Comparison of ENCODE assay signal across 11 cellular contexts in the genomic region with DNA sequence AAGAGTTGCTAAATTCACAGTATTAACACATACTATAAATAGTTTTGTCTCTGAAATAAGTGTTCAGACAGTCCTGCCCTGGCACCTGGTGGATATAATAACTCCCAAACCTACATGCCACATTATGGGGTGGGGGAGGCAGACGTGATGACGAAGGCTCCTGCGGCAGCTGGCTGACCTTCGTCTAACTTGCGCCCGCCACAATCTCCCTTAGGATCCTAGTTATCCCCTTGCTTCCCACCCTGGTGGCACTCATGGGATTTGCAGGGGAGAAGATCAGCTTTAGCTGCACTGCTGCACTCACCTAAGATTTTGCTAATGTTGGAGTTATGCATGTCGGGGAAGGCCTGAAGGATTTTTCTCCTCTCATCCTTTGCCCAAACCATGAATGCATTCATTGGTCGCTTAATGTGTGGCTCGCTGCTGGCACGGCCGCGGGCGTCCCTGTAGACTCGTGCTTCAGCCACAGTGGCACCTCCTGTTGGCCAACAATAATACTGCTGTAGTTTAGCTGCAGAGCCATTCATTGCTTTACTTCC.
DNase-seq lines count a peak whose midpoint lies in the region; ATAC-seq and TF ChIP-seq lines count a peak whose summit lies in the region.
"Had no signal": no experiment of that assay in that cellular context is flagged by ENCODE, and none has a peak within 500 bp of the region (broad histone marks: within the 10 kb centered on the region; RNA-seq: fewer than 3 reads in every experiment).

No MANE protein-coding gene starts in this region.

- TF ChIP-seq POLR2A in IMR-90 (IDR thresholded peaks at IDR 0.05; ENCODE audit: low read depth, low read length) = no peak
- no peak for TF ChIP-seq POLR2A in spleen (IDR thresholded peaks at IDR 0.05)

- ATAC-seq in IMR-90 (ENCODE audit: low read depth) (no peak), left colon (peak; percentile 28), GM21526 (IDR thresholded peaks at IDR 0.05; ENCODE audit: low FRiP score, unreplicated experiment) (no peak)
- no peak for ATAC-seq in stimulated activated effector memory CD8-positive, alpha-beta T cell treated with anti-CD3 and anti-CD28 coated beads, Interleukin-12 subunit alpha, Interleukin-12 subunit beta, amount 100 ng/mL, for 72 hours

- H3K79me1 ChIP-seq in IMR-90 (ENCODE audit: low read depth in 1 of 2, low read length in 2 of 2) = no peaks in the 10 kb centered on the region

- H3K9me1 ChIP-seq in IMR-90 (ENCODE audit: insufficient read depth, low read length) = peaks cover 12% of the 10 kb centered on the region

- no TSS peak for BruUV-seq in IMR-90 (replicated peaks; lab: Mats Ljungman, UMichigan)

- H2AK9ac ChIP-seq in IMR-90 (replicated peaks; ENCODE audit: low read depth, low read length, poor library complexity) = no peak overlapping the region

- H3K4me3 ChIP-seq in BE2C (ENCODE audit: low read depth, low read length) = no peak overlapping the region
- H3K4me3 ChIP-seq in IMR-90 (ENCODE audit: insufficient read depth, low read depth, low read length) = no peak overlapping the region
- no peak overlapping the region for H3K4me3 ChIP-seq in cardiac fibroblast (replicated peaks in 1 of 2; ENCODE audit: low read depth in 2 of 2, low read length in 2 of 2)
- no peak overlapping the region for H3K4me3 ChIP-seq in spleen
- H3K4me3 ChIP-seq: BLaER1, hepatocyte had no signal

- H3K27me3 ChIP-seq in BE2C = no peaks in the 10 kb centered on the region
- H3K27me3 ChIP-seq in IMR-90 (ENCODE audit: control insufficient read depth, insufficient read depth, low read length) = no peaks in the 10 kb centered on the region
- no peaks in the 10 kb centered on the region for H3K27me3 ChIP-seq in spleen (replicated peaks in 1 of 7)
- H3K27me3 ChIP-seq: BLaER1, hepatocyte had no signal

- H2BK20ac ChIP-seq in IMR-90 (ENCODE audit: low read depth, low read length) = peak overlapping the region; percentile 62

- H3K9me3 ChIP-seq in BE2C (no peaks in the 10 kb centered on the region), IMR-90 (ENCODE audit: control insufficient read depth, insufficient read depth, low read length) (no peaks in the 10 kb centered on the region), spleen (no peaks in the 10 kb centered on the region)
- H3K9me3 ChIP-seq: BLaER1 had no signal

- peak overlapping the region; percentile 70; the same call in 1 of the 2 replicates for H3K56ac ChIP-seq in IMR-90 (ENCODE audit: extremely low read depth, insufficient read depth, low read length)

- peak overlapping the region; percentile 70 for H4K5ac ChIP-seq in IMR-90 (ENCODE audit: low read depth, low read length)

- peak overlapping the region; percentile 53 for H2AK5ac ChIP-seq in IMR-90 (ENCODE audit: low read depth, low read length)

- TF ChIP-seq RAD21 in IMR-90 (IDR thresholded peaks at IDR 0.05; ENCODE audit: low read length) = 0 out of 2 replicates have a peak, but pooled peaks have one; percentile 24

- CTCF ChIA-PET in IMR-90 (lab: Yijun Ruan, JAX) = interaction anchor here (1.1 to 1.5 kb wide), 3 partner anchors 9 to 168 kb away, joined by 3 read pairs; no protein-coding TSS in a partner anchor

- in situ Hi-C loops in IMR-90 (cut with MboI; ENCODE audit: low sequenced_read_pairs) = loop anchor here (10.0 kb wide), 1 partner anchor 616 kb away; no protein-coding TSS in a partner anchor

- peak overlapping the region; percentile 18 to 65; a peak in 2 of 4 replicates for H4K8ac ChIP-seq in IMR-90 (ENCODE audit: low read depth in 2 of 2, low read length in 2 of 2)

- H3K4me3 Mint-ChIP-seq in stimulated activated effector memory CD8-positive, alpha-beta T cell treated with anti-CD3 and anti-CD28 coated beads, Interleukin-12 subunit alpha, Interleukin-12 subunit beta, amount 100 ng/mL, for 72 hours = no peak overlapping the region
- H3K4me3 Mint-ChIP-seq: activated CD4-positive, alpha-beta memory T cell treated with anti-CD3 and anti-CD28 coated beads for 36 hours had no signal

- peak overlapping the region; percentile 83 for H3K4ac ChIP-seq in IMR-90 (ENCODE audit: low read depth, low read length)

- POLR2A ChIA-PET in IMR-90 (lab: Charles Lee; ENCODE audit: unreplicated experiment) = no interaction called here

- peak overlapping the region; percentile 91 for H3K18ac ChIP-seq in IMR-90 (ENCODE audit: low read depth, low read length)

- H3K14ac ChIP-seq in IMR-90 (replicated peaks; ENCODE audit: low read depth, low read length) = peak overlapping the region; percentile 28; the same call in 1 of the 2 replicates

- no peak for DNase-seq in BE2C
- DNase-seq in IMR-90 = no peak
- peak; percentile 18 to 49 for DNase-seq in cardiac fibroblast (ENCODE audit: low read depth in 2 of 2)
- DNase-seq in left colon = no peak
- DNase-seq in effector CD8-positive, alpha-beta T cell (lab: John Stamatoyannopoulos, UW) = no peak
- no peak for DNase-seq in spleen
- no peak for DNase-seq in stimulated activated effector memory CD8-positive, alpha-beta T cell treated with anti-CD3 and anti-CD28 coated beads, Interleukin-12 subunit alpha, Interleukin-12 subunit beta, amount 100 ng/mL, for 72 hours (ENCODE audit: low spot score in 2 of 2)
- DNase-seq: activated CD4-positive, alpha-beta memory T cell treated with anti-CD3 and anti-CD28 coated beads for 36 hours had no signal

- peak overlapping the region; percentile 6; the same call in 1 of the 3 replicates for H2BK15ac ChIP-seq in IMR-90 (ENCODE audit: low read depth, low read length)

- H3K9me3 Mint-ChIP-seq in stimulated activated effector memory CD8-positive, alpha-beta T cell treated with anti-CD3 and anti-CD28 coated beads, Interleukin-12 subunit alpha, Interleukin-12 subunit beta, amount 100 ng/mL, for 72 hours = peaks cover 7% of the 10 kb centered on the region
- H3K9me3 Mint-ChIP-seq: activated CD4-positive, alpha-beta memory T cell treated with anti-CD3 and anti-CD28 coated beads for 36 hours had no signal

- intact Hi-C loops in IMR-90 (cut with micrococcal nuclease) (loop anchor here (5.0 to 10.0 kb wide), 3 partner anchors 164 to 664 kb away; no protein-coding TSS in a partner anchor), left colon (cut with DNase I, micrococcal nuclease) (no loop called here), spleen (cut with DNase I; ENCODE audit: low total_unique reads) (no loop called here)

- H3K9ac ChIP-seq in IMR-90 (ENCODE audit: low read depth, low read length) = 0 out of 2 replicates have a peak overlapping the region, but pooled peaks have one; percentile 71
- H3K9ac ChIP-seq: BLaER1 had no signal

- WGBS in IMR-90 (ENCODE audit: extremely low coverage in 2 of 2, insufficient read length in 1 of 2), 2 experiments = 95% methylated on average over 4 of the region's 14 CpGs; no CpG with 5 or more reads in 1 of the 2 experiments
- WGBS in spleen, 5 donors = 82 to 91% (median 89%) methylated on average over 14 of the region's 14 CpGs

- peak overlapping the region; percentile 76 for H2BK120ac ChIP-seq in IMR-90 (ENCODE audit: low read depth, low read length)

- H3K36me3 ChIP-seq in BE2C (no peaks in the 10 kb centered on the region), IMR-90 (ENCODE audit: control insufficient read depth, insufficient read depth, low read length) (no peaks in the 10 kb centered on the region), spleen (no peaks in the 10 kb centered on the region)
- H3K36me3 ChIP-seq: BLaER1 had no signal

- no peak overlapping the region for H2AFZ ChIP-seq in IMR-90 (replicated peaks; ENCODE audit: low read length, poor library complexity)
- H2AFZ ChIP-seq: hepatocyte had no signal

- H3K27ac ChIP-seq in IMR-90 (ENCODE audit: insufficient read depth, low read length) (peak overlapping the region; percentile 73; the same call in 1 of the 2 replicates), spleen (no peak overlapping the region)
- H3K27ac ChIP-seq: BLaER1, hepatocyte had no signal

- no peak overlapping the region for H3K27ac Mint-ChIP-seq in stimulated activated effector memory CD8-positive, alpha-beta T cell treated with anti-CD3 and anti-CD28 coated beads, Interleukin-12 subunit alpha, Interleukin-12 subunit beta, amount 100 ng/mL, for 72 hours
- H3K27ac Mint-ChIP-seq: activated CD4-positive, alpha-beta memory T cell treated with anti-CD3 and anti-CD28 coated beads for 36 hours had no signal

- TF ChIP-seq CTCF in BE2C (IDR thresholded peaks at IDR 0.05; ENCODE audit: low read depth, low read length) (peak; percentile 17; the same call in 1 of the 2 replicates), IMR-90 (conservative IDR thresholded peaks at IDR 0.05; ENCODE audit: low read depth, low read length) (no peak), cardiac fibroblast (IDR thresholded peaks at IDR 0.05; ENCODE audit: low read depth, low read length) (peak; percentile 24), spleen (IDR thresholded peaks at IDR 0.05 in 8 of 11, conservative IDR thresholded peaks at IDR 0.05 in 3 of 11) (no peak)

- H3K36me3 Mint-ChIP-seq in stimulated activated effector memory CD8-positive, alpha-beta T cell treated with anti-CD3 and anti-CD28 coated beads, Interleukin-12 subunit alpha, Interleukin-12 subunit beta, amount 100 ng/mL, for 72 hours = no peaks in the 10 kb centered on the region
- H3K36me3 Mint-ChIP-seq: activated CD4-positive, alpha-beta memory T cell treated with anti-CD3 and anti-CD28 coated beads for 36 hours had no signal

- peak overlapping the region; percentile 60; the same call in 1 of the 2 replicates for H4K91ac ChIP-seq in IMR-90 (ENCODE audit: insufficient read depth, low read depth, low read length)

- H3K4me2 ChIP-seq in IMR-90 (ENCODE audit: low read depth, low read length) = no peak overlapping the region
- H3K4me2 ChIP-seq: BLaER1, hepatocyte had no signal

- H3K4me1 ChIP-seq in BE2C = no peaks in the 10 kb centered on the region
- H3K4me1 ChIP-seq in IMR-90 (ENCODE audit: control insufficient read depth, insufficient read depth, low read length) = peaks cover 22% of the 10 kb centered on the region
- no peaks in the 10 kb centered on the region for H3K4me1 ChIP-seq in spleen
- H3K4me1 ChIP-seq: BLaER1 had no signal

- H2BK5ac ChIP-seq in IMR-90 (ENCODE audit: low read depth, low read length, poor library complexity, severe bottlenecking) = peak overlapping the region; percentile 86

- no peaks in the 10 kb centered on the region for H4K20me1 ChIP-seq in IMR-90 (ENCODE audit: insufficient read depth, low read length)
- H4K20me1 ChIP-seq: BLaER1 had no signal

- H3K4me1 Mint-ChIP-seq in stimulated activated effector memory CD8-positive, alpha-beta T cell treated with anti-CD3 and anti-CD28 coated beads, Interleukin-12 subunit alpha, Interleukin-12 subunit beta, amount 100 ng/mL, for 72 hours = no peaks in the 10 kb centered on the region

- H3K23ac ChIP-seq in IMR-90 (ENCODE audit: low read depth, low read length) = no peak overlapping the region; the same call in 1 of the 2 replicates

- dilution Hi-C loops in IMR-90 (cut with HindIII; ENCODE audit: low sequenced_read_pairs, unreplicated experiment) = no loop called here

TF ChIP-seq in IMR-90, 13 proteins besides CTCF, POLR2A, EP300 and RAD21 (continues in another document):
- no peak for TF ChIP-seq CHD1 (IDR thresholded peaks at IDR 0.05; ENCODE audit: low read depth, low read length)

Comparison
In these comparisons a context has a peak if more than half of its experiments do, and no peak if none do; other contexts are left out.
1. DNase-seq: peak in cardiac fibroblast (2 of 2); none in BE2C (single experiment), IMR-90 (single experiment), left colon (0 of 2), effector CD8-positive, alpha-beta T cell (single experiment), spleen (single experiment) and stimulated activated effector memory CD8-positive, alpha-beta T cell treated with anti-CD3 and anti-CD28 coated beads, Interleukin-12 subunit alpha, Interleukin-12 subunit beta, amount 100 ng/mL, for 72 hours (0 of 2).
2. CTCF ChIP-seq: peak in BE2C (single experiment) and cardiac fibroblast (single experiment); none in IMR-90 (single experiment) and spleen (0 of 11).